Comparison of ENCODE assay signal across 35 cellular contexts in genomic region chr7:17256375-17256774, GRCh38.
"Had no signal": no experiment of that assay in that cellular context is flagged by ENCODE, and none has a peak within 500 bp of the region (broad histone marks: within the 10 kb centered on the region; RNA-seq: fewer than 3 reads in every experiment).

No MANE protein-coding gene starts in this region.

- H3K4me3 ChIP-seq: MG63, PC-9, SJCRH30, SK-N-MC had no signal

- H3K27ac Mint-ChIP-seq: activated CD4-positive, alpha-beta memory T cell treated with anti-CD3 and anti-CD28 coated beads, Interleukin-2, amount 10 ng/mL, durations not matched to agents 7 days and 5 days; activated CD8-positive, alpha-beta memory T cell treated with anti-CD3 and anti-CD28 coated beads, Interleukin-2, amount 10 ng/mL, durations not matched to agents 7 days and 5 days; activated naive CD4-positive, alpha-beta T cell treated with anti-CD3 and anti-CD28 coated beads, Interleukin-2, amount 10 ng/mL, durations not matched to agents 7 days and 5 days; activated naive CD8-positive, alpha-beta T cell; activated naive CD8-positive, alpha-beta T cell treated with anti-CD3 and anti-CD28 coated beads, Interleukin-2, amount 50 U/mL, for 24 hours; brain; IgD-negative memory B cell had no signal

- H3K27me3 Mint-ChIP-seq: activated CD4-positive, alpha-beta memory T cell treated with anti-CD3 and anti-CD28 coated beads, Interleukin-2, amount 10 ng/mL, durations not matched to agents 7 days and 5 days; activated CD8-positive, alpha-beta memory T cell treated with anti-CD3 and anti-CD28 coated beads, Interleukin-2, amount 10 ng/mL, durations not matched to agents 7 days and 5 days; activated naive CD4-positive, alpha-beta T cell treated with anti-CD3 and anti-CD28 coated beads, Interleukin-2, amount 10 ng/mL, durations not matched to agents 7 days and 5 days; activated naive CD8-positive, alpha-beta T cell; activated naive CD8-positive, alpha-beta T cell treated with anti-CD3 and anti-CD28 coated beads, Interleukin-2, amount 50 U/mL, for 24 hours; IgD-negative memory B cell had no signal

- H3K4me1 Mint-ChIP-seq: brain, IgD-negative memory B cell had no signal

- H3K27ac ChIP-seq: PC-9, RWPE1, SJCRH30, SK-N-MC, WERI-Rb-1 had no signal

- ATAC-seq: activated CD8-positive, alpha-beta memory T cell treated with anti-CD3 and anti-CD28 coated beads, Interleukin-2, amount 10 ng/mL, durations not matched to agents 7 days and 5 days; activated naive CD8-positive, alpha-beta T cell treated with anti-CD3 and anti-CD28 coated beads, Interleukin-2, amount 50 U/mL, for 24 hours had no signal

- H3K4me1 ChIP-seq: SJCRH30 had no signal

- H3K36me3 Mint-ChIP-seq: brain, IgD-negative memory B cell had no signal

- H3K4me3 Mint-ChIP-seq: activated CD4-positive, alpha-beta memory T cell treated with anti-CD3 and anti-CD28 coated beads, Interleukin-2, amount 10 ng/mL, durations not matched to agents 7 days and 5 days; activated CD8-positive, alpha-beta memory T cell treated with anti-CD3 and anti-CD28 coated beads, Interleukin-2, amount 10 ng/mL, durations not matched to agents 7 days and 5 days; activated naive CD4-positive, alpha-beta T cell treated with anti-CD3 and anti-CD28 coated beads, Interleukin-2, amount 10 ng/mL, durations not matched to agents 7 days and 5 days; activated naive CD8-positive, alpha-beta T cell; activated naive CD8-positive, alpha-beta T cell treated with anti-CD3 and anti-CD28 coated beads, Interleukin-2, amount 50 U/mL, for 24 hours; brain; IgD-negative memory B cell had no signal

- H3K36me3 ChIP-seq: MG63, SJCRH30, WERI-Rb-1 had no signal

- H3K27me3 ChIP-seq: MG63, SJCRH30 had no signal

- DNase-seq: activated CD4-positive, alpha-beta memory T cell treated with anti-CD3 and anti-CD28 coated beads, Interleukin-2, amount 10 ng/mL, durations not matched to agents 7 days and 5 days; activated CD4-positive, alpha-beta T cell treated with anti-CD3 and anti-CD28 coated beads for 1 hour; activated CD4-positive, alpha-beta T cell treated with anti-CD3 and anti-CD28 coated beads for 48 hours; activated CD4-positive, CD25-positive, alpha-beta regulatory T cell; activated CD8-positive, alpha-beta memory T cell treated with anti-CD3 and anti-CD28 coated beads for 24 hours; activated CD8-positive, alpha-beta memory T cell treated with anti-CD3 and anti-CD28 coated beads, Interleukin-2, amount 10 ng/mL, durations not matched to agents 7 days and 5 days; activated CD8-positive, alpha-beta memory T cell treated with anti-CD3 and anti-CD28 coated beads, Interleukin-2, amount 50 U/mL, for 48 hours; activated effector memory CD4-positive, alpha-beta T cell treated with Interleukin-2 at 50 U/mL for 16 hours; activated naive CD4-positive, alpha-beta T cell treated with anti-CD3 and anti-CD28 coated beads, Interleukin-2, amount 10 ng/mL, durations not matched to agents 7 days and 5 days; activated naive CD8-positive, alpha-beta T cell treated with anti-CD3 and anti-CD28 coated beads, Interleukin-2, amount 50 U/mL, for 24 hours; activated T-cell treated with anti-CD3 and anti-CD28 coated beads, Interleukin-2, amount 50 U/mL, for 48 hours; anterior cingulate cortex; central memory CD4-positive, alpha-beta T cell; Karpas-422; MG63; NCI-H1092; NCI-H1436 treated with DMSO at 0.1 percent for 48 hours; NCI-H1694 treated with DMSO at 0.1 percent for 48 hours; NCI-H2029; NCI-H2107; NCI-H2171 treated with DMSO at 0.1 percent for 48 hours; NCI-H226; NCI-H446 treated with DMSO at 0.1 percent for 48 hours; NCI-H524 treated with DMSO at 0.1 percent for 48 hours; NK-92 treated with Interleukin-12 subunit alpha and Interleukin-12 subunit beta, amount 100 ng/mL, for 24 hours; PC-9; Right ventricle myocardium superior; SJCRH30; T1000; WERI-Rb-1 had no signal
